Comparison of ENCODE assay signal across 8 cellular contexts in genomic region chr9:116687762-116688160, GRCh38. TPM values are rescaled to one million over a fixed set of nuclear protein-coding genes. Genes with fewer than 3 reads are reported as not detected.
DNase-seq lines count a peak whose midpoint lies in the region; ATAC-seq and TF ChIP-seq lines count a peak whose summit lies in the region.

No MANE protein-coding gene starts in this region.

- WGBS in mesodermal cell (ENCODE audit: insufficient coverage in 2 of 2), 2 experiments = 26 to 41% methylated on average over 7 of the region's 7 CpGs

- ATAC-seq in GM18868 (IDR thresholded peaks at IDR 0.05; ENCODE audit: unreplicated experiment) (peak; percentile 4), HG02678 (IDR thresholded peaks at IDR 0.05; ENCODE audit: unreplicated experiment) (no peak), GM21528 (IDR thresholded peaks at IDR 0.05; ENCODE audit: low FRiP score, unreplicated experiment) (no peak)

- peak overlapping the region; percentile 81 for H3K4me2 ChIP-seq in OCI-LY1 (ENCODE audit: low read length)

- intact Hi-C loops in uterus (cut with DNase I; ENCODE audit: low total_unique reads) = no loop called here

- peaks cover 9% of the 10 kb centered on the region; the same call in 1 of the 2 replicates for H3K79me2 ChIP-seq in OCI-LY1 (ENCODE audit: insufficient read depth, low read length)

- TF ChIP-seq POLR2A in uterus (IDR thresholded peaks at IDR 0.05) = no peak

- H2AFZ ChIP-seq in OCI-LY1 (ENCODE audit: low read length) = no peak overlapping the region

- H3K36me3 ChIP-seq in OCI-LY1 (ENCODE audit: insufficient read depth, low read length) (no peaks in the 10 kb centered on the region), mesodermal cell (ENCODE audit: control insufficient read depth, insufficient read depth, low read length) (no peaks in the 10 kb centered on the region), uterus (no peaks in the 10 kb centered on the region)

- H3K27ac ChIP-seq in OCI-LY1 (ENCODE audit: low read depth, low read length, poor library complexity, severe bottlenecking) (no peak overlapping the region), coronary artery (peak overlapping the region; percentile 71 to 91), mesodermal cell (ENCODE audit: low read depth, low read length, severe bottlenecking) (no peak overlapping the region), uterus (peak overlapping the region; percentile 76 to 79)

- no peak for TF ChIP-seq CTCF in OCI-LY1 (IDR thresholded peaks at IDR 0.05; ENCODE audit: low read length)
- TF ChIP-seq CTCF in coronary artery (IDR thresholded peaks at IDR 0.05) = no peak
- no peak for TF ChIP-seq CTCF in uterus (IDR thresholded peaks at IDR 0.05)

- H3K9me3 ChIP-seq in OCI-LY1 (ENCODE audit: low read length) (0 out of 2 replicates have a peak, but pooled peaks cover 7% of the 10 kb centered on the region), mesodermal cell (ENCODE audit: control insufficient read depth, low read length) (peaks cover 13% of the 10 kb centered on the region), uterus (no peaks in the 10 kb centered on the region)

- no peaks in the 10 kb centered on the region for H4K20me1 ChIP-seq in OCI-LY1 (ENCODE audit: insufficient read depth, low read length)

- peak overlapping the region; percentile 99 for H3K4me3 ChIP-seq in OCI-LY1 (ENCODE audit: low read depth, low read length, poor library complexity, severe bottlenecking)
- H3K4me3 ChIP-seq in coronary artery = peak overlapping the region; percentile 97
- peak overlapping the region; percentile 67 for H3K4me3 ChIP-seq in mesodermal cell (ENCODE audit: extremely low read depth, insufficient read depth, low read length, poor library complexity, severe bottlenecking)
- peak overlapping the region; percentile 92 for H3K4me3 ChIP-seq in uterus

- no peaks in the 10 kb centered on the region for H3K9me2 ChIP-seq in OCI-LY1 (ENCODE audit: low read depth, low read length)

- no peaks in the 10 kb centered on the region for H3F3A ChIP-seq in OCI-LY1 (ENCODE audit: insufficient read depth, low read length)

- peaks cover 45% of the 10 kb centered on the region for H3K4me1 ChIP-seq in OCI-LY1 (ENCODE audit: insufficient read depth, low read length, severe bottlenecking)
- H3K4me1 ChIP-seq in mesodermal cell (ENCODE audit: control insufficient read depth, insufficient read depth, low read length, poor library complexity, severe bottlenecking) = peaks cover 10% of the 10 kb centered on the region
- peaks cover 13% of the 10 kb centered on the region in 2 donors for H3K4me1 ChIP-seq in uterus

- H3K9ac ChIP-seq in OCI-LY1 (ENCODE audit: low read length) = peak overlapping the region; percentile 93

- DNase-seq in coronary artery (ENCODE audit: low spot score) (no peak), uterus (no peak), inferior parietal cortex (ENCODE audit: extremely low spot score) (no peak)

- no peaks in the 10 kb centered on the region for H3K27me3 ChIP-seq in OCI-LY1 (ENCODE audit: insufficient read depth, low read length)
- H3K27me3 ChIP-seq in uterus = no peaks in the 10 kb centered on the region

RNA-seq across cellular contexts. Expression of gene TRIM32, which starts 0.7 kb away (rescaled TPM):
- 13.1 TPM for polyA plus RNA-seq in mesodermal cell (2013, experiment 1 of 2)
- polyA plus RNA-seq in mesodermal cell (2013, experiment 2 of 2) = 11.8 TPM
- total RNA-seq in uterus = 10 to 100 TPM; 13.2 to 36.0 (median 25.3) TPM

Comparison
In these comparisons a context has a peak if more than half of its experiments do, and no peak if none do; other contexts are left out.
1. H3K27ac ChIP-seq: peak in coronary artery (2 of 2) and uterus (2 of 2); none in OCI-LY1 (single experiment) and mesodermal cell (single experiment).
2. Peak in every context shown above with its lines, with median percentiles within 50 percentile points of each other: H3K4me3 ChIP-seq.